8 cellular contexts compared by ENCODE assay signal in the genomic region with DNA sequence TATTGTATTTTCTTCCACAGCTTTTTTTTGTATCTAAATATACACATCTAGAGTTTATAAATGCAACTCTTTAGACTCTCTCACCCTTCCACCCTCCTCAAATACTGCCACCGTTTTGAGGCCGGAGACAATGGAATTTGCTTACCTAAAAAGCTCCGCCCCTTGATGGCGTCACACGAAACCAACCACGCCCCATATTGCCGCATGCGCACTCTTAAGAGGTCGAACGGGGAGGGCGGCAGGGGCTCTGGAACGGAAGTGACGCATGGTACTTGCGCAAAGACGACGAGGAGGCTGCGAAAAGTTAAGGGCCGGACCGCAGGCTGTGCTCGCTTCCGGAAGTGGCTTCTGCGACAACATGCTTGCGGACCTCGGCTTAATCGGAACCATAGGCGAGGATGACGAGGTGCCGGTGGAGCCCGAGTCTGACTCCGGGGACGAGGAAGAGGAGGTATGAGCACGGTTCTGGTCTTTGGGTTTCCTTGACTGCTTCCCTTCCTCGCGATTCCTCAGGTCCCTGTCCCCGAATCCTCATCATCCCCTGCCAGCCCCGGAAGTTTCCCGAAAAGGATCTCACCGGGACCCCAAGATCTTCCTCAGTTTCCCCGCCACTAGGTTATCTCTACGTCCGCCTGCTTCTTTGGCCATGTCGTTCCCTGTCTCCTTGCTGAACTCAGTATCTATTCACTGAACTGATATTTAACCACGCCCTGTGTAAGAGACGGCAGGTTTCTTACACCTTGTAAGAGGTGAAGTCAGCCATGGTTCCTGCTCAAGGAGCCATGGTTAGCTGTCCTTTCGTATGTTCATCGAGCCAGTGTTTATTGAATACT. TPM values are rescaled to one million over a fixed set of nuclear protein-coding genes. Genes with fewer than 3 reads are reported as not detected.
DNase-seq lines count a peak whose midpoint lies in the region; ATAC-seq and TF ChIP-seq lines count a peak whose summit lies in the region.

A gene with protein sequence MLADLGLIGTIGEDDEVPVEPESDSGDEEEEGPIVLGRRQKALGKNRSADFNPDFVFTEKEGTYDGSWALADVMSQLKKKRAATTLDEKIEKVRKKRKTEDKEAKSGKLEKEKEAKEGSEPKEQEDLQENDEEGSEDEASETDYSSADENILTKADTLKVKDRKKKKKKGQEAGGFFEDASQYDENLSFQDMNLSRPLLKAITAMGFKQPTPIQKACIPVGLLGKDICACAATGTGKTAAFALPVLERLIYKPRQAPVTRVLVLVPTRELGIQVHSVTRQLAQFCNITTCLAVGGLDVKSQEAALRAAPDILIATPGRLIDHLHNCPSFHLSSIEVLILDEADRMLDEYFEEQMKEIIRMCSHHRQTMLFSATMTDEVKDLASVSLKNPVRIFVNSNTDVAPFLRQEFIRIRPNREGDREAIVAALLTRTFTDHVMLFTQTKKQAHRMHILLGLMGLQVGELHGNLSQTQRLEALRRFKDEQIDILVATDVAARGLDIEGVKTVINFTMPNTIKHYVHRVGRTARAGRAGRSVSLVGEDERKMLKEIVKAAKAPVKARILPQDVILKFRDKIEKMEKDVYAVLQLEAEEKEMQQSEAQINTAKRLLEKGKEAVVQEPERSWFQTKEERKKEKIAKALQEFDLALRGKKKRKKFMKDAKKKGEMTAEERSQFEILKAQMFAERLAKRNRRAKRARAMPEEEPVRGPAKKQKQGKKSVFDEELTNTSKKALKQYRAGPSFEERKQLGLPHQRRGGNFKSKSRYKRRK (plus strand): TSS at position 326 of the 833 bp plus-strand sequence. CDS start 33 bp downstream, at position 359.

- no peak for TF ChIP-seq CTCF in AG09319 (IDR thresholded peaks at IDR 0.05; ENCODE audit: low read depth, low read length)

- ATAC-seq in GM19035 (IDR thresholded peaks at IDR 0.05; ENCODE audit: unreplicated experiment) (peak; percentile 93), HG03354 (IDR thresholded peaks at IDR 0.05; ENCODE audit: poor library complexity, severe bottlenecking, unreplicated experiment) (peak; percentile 90)

- DNase-seq in AG09319 (ENCODE audit: extremely low read depth, low read depth) (peak; percentile 98), NCI-H460 (ENCODE audit: extremely low read depth, low read depth) (peak; percentile 99), cerebellar nuclear complex (lab: John Stamatoyannopoulos, UW) (peak; percentile 78 to 93), islet precursor cell (peak; percentile 98)
- peak; percentile 95 for DNase-seq in activated CD4-positive, CD25-positive, alpha-beta regulatory T cell treated with anti-CD3 and anti-CD28 coated beads, Interleukin-2, amount 50 U/mL, for 72 hours
- DNase-seq in stimulated activated CD4-positive, alpha-beta T cell treated with anti-CD3 and anti-CD28 coated beads, Interleukin-12 subunit alpha, Interleukin-12 subunit beta, amount 100 ng/mL, for 48 hours (ENCODE audit: low read depth in 2 of 3, low spot score in 1 of 3): peak; percentile 93 to 97 (median 96)

RNA-seq across cellular contexts. Expression of the gene that starts here (rescaled TPM):
- 59.1 and 63.6 TPM in 2 replicates for total RNA-seq in NCI-H460 (2014; rRNA removed; shearing (Covaris generic))
- polyA plus RNA-seq in NCI-H460 (2014; cell fraction: nucleus; rRNA removed): 53.9 and 66.5 TPM in 2 replicates

Comparison
In these comparisons a context has a peak if more than half of its experiments do, and no peak if none do; other contexts are left out.
1. Peak in every context shown above with its lines: DNase-seq and ATAC-seq.